In the genomic region with DNA sequence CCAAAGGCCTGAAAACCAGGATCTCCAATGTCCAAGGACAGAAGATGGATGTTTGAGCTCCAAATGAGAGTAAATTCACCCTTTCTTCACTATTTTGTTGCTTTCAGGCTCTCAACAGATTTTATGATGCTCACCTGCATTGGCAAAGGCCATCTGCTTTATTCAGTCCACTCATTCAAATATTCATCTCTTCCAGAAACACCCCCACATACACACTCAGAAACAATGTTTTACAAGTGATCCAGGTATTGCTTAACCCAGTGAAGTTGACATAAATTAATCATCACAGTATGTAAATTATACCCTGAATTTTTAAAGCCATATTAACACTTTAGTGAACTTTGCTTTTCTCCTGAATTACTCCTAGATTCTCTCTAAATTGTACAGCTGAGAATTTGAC, we compare ENCODE assay signal across 26 cellular contexts.
"Had no signal": no experiment of that assay in that cellular context is flagged by ENCODE, and none has a peak within 500 bp of the region (broad histone marks: within the 10 kb centered on the region; RNA-seq: fewer than 3 reads in every experiment).

No MANE protein-coding gene starts in this region.

- H3K4me3 ChIP-seq: coronary artery, dorsolateral prefrontal cortex, left ventricle myocardium inferior, lung, ovary, skin epidermis, upper lobe of left lung, vagina had no signal

- DNase-seq: activated CD4-positive, alpha-beta T cell treated with anti-CD3 and anti-CD28 coated beads for 1 hour; activated CD4-positive, alpha-beta T cell treated with anti-CD3 and anti-CD28 coated beads, Interleukin-2, amount 50 U/mL, for 4 hours; activated gamma-delta T cell treated with Interleukin-2 at 50 U/mL for 16 hours; anterior cingulate cortex; dorsolateral prefrontal cortex; effector memory CD4-positive, alpha-beta T cell; foreskin melanocyte; left ventricle myocardium inferior; naive B cell; ovary; retina; stimulated activated CD4-positive, alpha-beta T cell treated with anti-CD3 and anti-CD28 coated beads, Interleukin-4, amount 100 ng/mL, for 24 hours; stimulated activated naive CD8-positive, alpha-beta T cell treated with anti-CD3 and anti-CD28 coated beads, Interleukin-15, amount 100 ng/mL, for 72 hours; substantia nigra; upper lobe of left lung had no signal

- H3K4me1 Mint-ChIP-seq: naive B cell; stimulated activated memory B cell treated with anti-CD40 and anti-IgM and Interleukin-4, amounts not matched to agents 10 μg/mL and 1 μg/mL and 100 μg/mL, for 72 hours had no signal

- H3K36me3 ChIP-seq: left ventricle myocardium inferior, ovary, upper lobe of left lung, vagina had no signal

- H3K4me1 ChIP-seq: left ventricle myocardium inferior, upper lobe of left lung, vagina had no signal

- H3K36me3 Mint-ChIP-seq: activated naive CD4-positive, alpha-beta T cell treated with anti-CD3 and anti-CD28 coated beads, Interleukin-2, amount 50 U/mL, for 24 hours; mesothelial cell of epicardium; naive B cell; stimulated activated memory B cell treated with anti-CD40 and anti-IgM and Interleukin-4, amounts not matched to agents 10 μg/mL and 1 μg/mL and 100 μg/mL, for 72 hours had no signal

- H3K9me3 ChIP-seq: left ventricle myocardium inferior, ovary, upper lobe of left lung, vagina had no signal

- H3K27me3 ChIP-seq: dorsolateral prefrontal cortex, ovary, upper lobe of left lung, vagina had no signal

- H3K9me3 Mint-ChIP-seq: activated naive CD4-positive, alpha-beta T cell treated with anti-CD3 and anti-CD28 coated beads, Interleukin-2, amount 50 U/mL, for 24 hours; activated T-helper 1 cell treated with anti-CD3 and anti-CD28 coated beads, Interleukin-12 subunit alpha, Interleukin-12 subunit beta, Interleukin-2, Interleukin-4 antibody, amounts not matched to agents 30 ng/mL and 10 ng/mL and 1 ng/mL, durations not matched to agents 14 hours and 24 hours and 36 hours; mesothelial cell of epicardium; naive B cell; stimulated activated memory B cell treated with anti-CD40 and anti-IgM and Interleukin-4, amounts not matched to agents 10 μg/mL and 1 μg/mL and 100 μg/mL, for 72 hours; stimulated activated naive CD8-positive, alpha-beta T cell treated with anti-CD3 and anti-CD28 coated beads, Interleukin-15, amount 100 ng/mL, for 72 hours had no signal

- H3K4me3 Mint-ChIP-seq: activated naive CD4-positive, alpha-beta T cell treated with anti-CD3 and anti-CD28 coated beads, Interleukin-2, amount 50 U/mL, for 24 hours; activated T-helper 1 cell treated with anti-CD3 and anti-CD28 coated beads, Interleukin-12 subunit alpha, Interleukin-12 subunit beta, Interleukin-2, Interleukin-4 antibody, amounts not matched to agents 30 ng/mL and 10 ng/mL and 1 ng/mL, durations not matched to agents 14 hours and 24 hours and 36 hours; mesothelial cell of epicardium; naive B cell; stimulated activated memory B cell treated with anti-CD40 and anti-IgM and Interleukin-4, amounts not matched to agents 10 μg/mL and 1 μg/mL and 100 μg/mL, for 72 hours; stimulated activated naive CD8-positive, alpha-beta T cell treated with anti-CD3 and anti-CD28 coated beads, Interleukin-15, amount 100 ng/mL, for 72 hours had no signal

- ATAC-seq: sciatic nerve; stimulated activated memory B cell treated with anti-CD40 and anti-IgM and Interleukin-4, amounts not matched to agents 10 μg/mL and 1 μg/mL and 100 μg/mL, for 72 hours; stimulated activated naive CD8-positive, alpha-beta T cell treated with anti-CD3 and anti-CD28 coated beads, Interleukin-15, amount 100 ng/mL, for 72 hours had no signal

- H3K27ac ChIP-seq: coronary artery, dorsolateral prefrontal cortex, left ventricle myocardium inferior, ovary, skin epidermis, upper lobe of left lung, vagina, VCaP had no signal

- H3K27ac Mint-ChIP-seq: activated naive CD4-positive, alpha-beta T cell treated with anti-CD3 and anti-CD28 coated beads, Interleukin-2, amount 50 U/mL, for 24 hours; activated T-helper 1 cell treated with anti-CD3 and anti-CD28 coated beads, Interleukin-12 subunit alpha, Interleukin-12 subunit beta, Interleukin-2, Interleukin-4 antibody, amounts not matched to agents 30 ng/mL and 10 ng/mL and 1 ng/mL, durations not matched to agents 14 hours and 24 hours and 36 hours; mesothelial cell of epicardium; progenitor cell of endocrine pancreas; stimulated activated memory B cell treated with anti-CD40 and anti-IgM and Interleukin-4, amounts not matched to agents 10 μg/mL and 1 μg/mL and 100 μg/mL, for 72 hours; stimulated activated naive CD8-positive, alpha-beta T cell treated with anti-CD3 and anti-CD28 coated beads, Interleukin-15, amount 100 ng/mL, for 72 hours had no signal

- H3K27me3 Mint-ChIP-seq: activated naive CD4-positive, alpha-beta T cell treated with anti-CD3 and anti-CD28 coated beads, Interleukin-2, amount 50 U/mL, for 24 hours; naive B cell; progenitor cell of endocrine pancreas; stimulated activated naive CD8-positive, alpha-beta T cell treated with anti-CD3 and anti-CD28 coated beads, Interleukin-15, amount 100 ng/mL, for 72 hours had no signal
